In the genomic region with DNA sequence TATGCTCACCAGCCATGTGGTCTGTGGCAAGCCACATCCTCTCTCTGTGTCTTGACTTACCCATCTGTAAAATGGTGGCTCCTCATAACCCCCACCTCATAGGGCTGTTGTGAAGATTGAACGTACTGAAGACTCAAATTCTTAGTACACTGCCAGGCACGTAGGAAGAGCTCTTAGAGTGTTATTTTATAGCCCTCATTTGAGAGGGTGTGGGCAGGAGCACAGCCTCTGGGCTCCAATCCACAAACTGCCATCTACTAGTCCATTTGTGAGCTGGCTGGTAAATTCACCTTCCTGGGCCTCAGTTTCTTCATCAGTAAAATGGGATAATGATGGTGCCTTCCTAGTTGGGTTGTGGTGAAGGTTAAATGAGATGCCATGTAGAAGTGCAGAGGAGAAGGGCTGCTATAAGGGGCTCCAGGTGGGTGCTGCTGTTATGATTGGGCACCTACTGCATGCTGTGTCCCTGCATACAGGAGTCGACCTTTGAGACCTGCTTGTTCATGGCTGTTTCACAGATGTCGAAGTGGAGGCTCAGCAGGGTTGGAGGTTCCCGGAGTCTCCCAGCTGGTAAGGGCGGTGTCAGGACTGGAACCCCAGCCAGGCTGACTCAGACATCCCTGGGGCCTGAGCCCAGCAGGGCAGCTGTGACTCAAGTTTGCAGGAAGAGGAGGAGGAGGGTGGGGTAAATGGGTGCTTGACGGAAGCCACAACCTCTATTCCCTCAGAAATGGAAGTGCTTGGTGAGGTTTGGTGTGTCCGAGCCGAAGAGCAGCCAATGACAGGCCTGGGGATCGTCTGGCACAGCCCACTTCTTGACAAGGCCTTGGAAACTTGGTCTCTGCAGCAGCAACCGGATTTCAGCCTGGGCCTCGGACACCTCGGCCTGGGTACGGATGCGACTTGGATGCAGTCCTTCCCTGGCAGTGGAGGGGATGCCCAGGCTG, we compare ENCODE assay signal across 10 cellular contexts. TPM values are rescaled to one million over a fixed set of nuclear protein-coding genes. Genes with fewer than 3 reads are reported as not detected.
A peak's percentile ranks its signal among the peaks of the same experiment; 100 is the strongest.
DNase-seq lines count a peak whose midpoint lies in the region; ATAC-seq and TF ChIP-seq lines count a peak whose summit lies in the region.
"Not testable (repeated sequence)": the region's sequence is repeated elsewhere in the genome, so short reads cannot be mapped to it uniquely, and the experiment has no call there.
"Had no signal": no experiment of that assay in that cellular context is flagged by ENCODE, and none has a peak within 500 bp of the region (broad histone marks: within the 10 kb centered on the region; RNA-seq: fewer than 3 reads in every experiment).

No MANE protein-coding gene starts in this region.

- no CpG with 5 or more reads among the region's 15 CpGs for WGBS in gastroesophageal sphincter (ENCODE audit: low coverage in 1 of 2), 2 donors

- not testable (repeated sequence) for TF ChIP-seq POLR2A in gastroesophageal sphincter (IDR thresholded peaks at IDR 0.05); uterus (IDR thresholded peaks at IDR 0.05)

- not testable (repeated sequence) for H3K36me3 ChIP-seq in gastroesophageal sphincter; rectal smooth muscle tissue (ENCODE audit: control insufficient read depth, insufficient read depth, low read length); uterus

- TF ChIP-seq EP300 in gastroesophageal sphincter (IDR thresholded peaks at IDR 0.05), result not testable (repeated sequence)

- H3K9me3 Mint-ChIP-seq in activated T-cell treated with anti-CD3 and anti-CD28 coated beads, Interleukin-2, amount 50 U/mL, for 24 hours, result not testable (repeated sequence)

- H3K27me3 Mint-ChIP-seq in activated T-cell treated with anti-CD3 and anti-CD28 coated beads, Interleukin-2, amount 50 U/mL, for 24 hours, result not testable (repeated sequence)

- H3K36me3 Mint-ChIP-seq in activated T-cell treated with anti-CD3 and anti-CD28 coated beads, Interleukin-2, amount 50 U/mL, for 24 hours (ENCODE audit: low read depth), result not testable (repeated sequence)

- H3K27me3 ChIP-seq in gastroesophageal sphincter; rectal smooth muscle tissue (ENCODE audit: control insufficient read depth, insufficient read depth, low read length); uterus: not testable (repeated sequence)

- not testable (repeated sequence) for H3K4me1 ChIP-seq in gastroesophageal sphincter; rectal smooth muscle tissue (ENCODE audit: control insufficient read depth, insufficient read depth, low read length); uterus

- not testable (repeated sequence) for H3K9ac ChIP-seq in rectal smooth muscle tissue (ENCODE audit: low read length)

- ATAC-seq in gastroesophageal sphincter, result peak; percentile 72

- intact Hi-C loops in uterus (cut with DNase I; ENCODE audit: low total_unique reads), result not testable (repeated sequence)

- H3K4me1 Mint-ChIP-seq in activated T-cell treated with anti-CD3 and anti-CD28 coated beads, Interleukin-2, amount 50 U/mL, for 24 hours (ENCODE audit: low read depth), result not testable (repeated sequence)

- H3K9me3 ChIP-seq in gastroesophageal sphincter, uterus: not testable (repeated sequence)

- not testable (repeated sequence) for H3K4me3 Mint-ChIP-seq in activated T-cell treated with anti-CD3 and anti-CD28 coated beads, Interleukin-2, amount 50 U/mL, for 24 hours

- DNase-seq in GM04503 (ENCODE audit: low read depth) (peak; percentile 12), NCI-H460 (ENCODE audit: extremely low read depth, low read depth) (peak; percentile 59), left kidney (ENCODE audit: low read depth, low spot score) (peak; percentile 0), uterus (peak; percentile 28 to 73)
- DNase-seq in activated T-cell treated with anti-CD3 and anti-CD28 coated beads, Interleukin-2, amount 50 U/mL, for 24 hours, result peak; percentile 26
- DNase-seq in coronary artery (ENCODE audit: low spot score), result not testable (repeated sequence)

- TF ChIP-seq CTCF in coronary artery (IDR thresholded peaks at IDR 0.05); gastroesophageal sphincter (IDR thresholded peaks at IDR 0.05); uterus (IDR thresholded peaks at IDR 0.05): not testable (repeated sequence)

- H3K27ac ChIP-seq in coronary artery, result peak overlapping the region; percentile 42 to 82
- H3K27ac ChIP-seq in gastroesophageal sphincter, result peak overlapping the region in 3 of 4 donors; percentile 43 to 71 (median 59)
- H3K27ac ChIP-seq in rectal smooth muscle tissue (ENCODE audit: low read depth, low read length), result peak overlapping the region; percentile 52
- H3K27ac ChIP-seq in uterus, result peak overlapping the region; percentile 50 to 72

- not testable (repeated sequence) for H3K27ac Mint-ChIP-seq in activated T-cell treated with anti-CD3 and anti-CD28 coated beads, Interleukin-2, amount 50 U/mL, for 24 hours

- not testable (repeated sequence) for H3K4me3 ChIP-seq in coronary artery; gastroesophageal sphincter; rectal smooth muscle tissue (ENCODE audit: low read length); uterus

RNA-seq across cellular contexts. Expression of a gene that starts 34.4 kb away (rescaled TPM):
- not detected in 2 replicates for total RNA-seq in NCI-H460 (2014; rRNA removed; shearing (Covaris generic))
- not detected in 2 replicates for polyA plus RNA-seq in NCI-H460 (2014; cell fraction: nucleus; rRNA removed)
- total RNA-seq in gastroesophageal sphincter, result 1 to 10 TPM in 2 of 4 donors, not detected in 2; 2.2 to 6.9 TPM
- total RNA-seq in uterus, result 1 to 10 TPM in 2 of 4 donors, not detected in 2; 8.5 to 9.5 TPM
- total RNA-seq: MCF 10A, occipital lobe had no signal

RNA-seq across cellular contexts. Expression of a gene that starts 46.3 kb away (rescaled TPM):
- total RNA-seq in NCI-H460 (2014; rRNA removed; shearing (Covaris generic)), result not detected in 2 replicates
- polyA plus RNA-seq in NCI-H460 (2014; cell fraction: nucleus; rRNA removed), result 0.17 and 0.38 TPM in 2 replicates
- total RNA-seq in gastroesophageal sphincter, result 1 to 10 TPM; 1.1 to 7.1 (median 4.1) TPM
- total RNA-seq in uterus, result 10 to 100 TPM in 2 of 4 donors, 1 to 10 TPM in 2; 8.3 to 21.2 (median 13.5) TPM
- total RNA-seq: MCF 10A had no signal
